1 cellular context compared by ENCODE assay signal in genomic region chr1:38835230-38835827, GRCh38.
TF ChIP-seq lines count a peak whose summit lies in the region.

No MANE protein-coding gene starts in this region.

TF ChIP-seq in K562, 482 proteins besides CTCF, POLR2A, EP300 and RAD21 (continued from another document and continues in another):
- TF ChIP-seq ETV6 (IDR thresholded peaks at IDR 0.05; ENCODE audit: borderline replicate concordance in 1 of 2, low read depth in 2 of 2, low read length in 1 of 2) (no peak), ETV6 (CRISPR knock-in tag; IDR thresholded peaks at IDR 0.05; ENCODE audit: borderline replicate concordance) (no peak), GATAD2A (IDR thresholded peaks at IDR 0.05) (no peak), JUND (IDR thresholded peaks at IDR 0.05; ENCODE audit: borderline replicate concordance, low read depth, low read length) (no peak), JUND (tag; IDR thresholded peaks at IDR 0.05; ENCODE audit: borderline replicate concordance, low read depth, low read length) (no peak), ZNF263 (CRISPR knock-in tag; IDR thresholded peaks at IDR 0.05; ENCODE audit: borderline replicate concordance) (peak; percentile 19; the same call in 1 of the 2 replicates), NFE2L1 (tag; IDR thresholded peaks at IDR 0.05; ENCODE audit: borderline replicate concordance, low read depth) (no peak), FOXA3 (CRISPR knock-in tag; conservative IDR thresholded peaks at IDR 0.05 in 1 of 2, IDR thresholded peaks at IDR 0.05 in 1 of 2) (0 out of 4 replicates have a peak, but pooled peaks of 1 of the 2 experiments have one; percentile 23), ZNF586 (CRISPR knock-in tag; conservative IDR thresholded peaks at IDR 0.05) (no peak), ZNF347 (CRISPR knock-in tag; IDR thresholded peaks at IDR 0.05; ENCODE audit: low read depth) (no peak), RNF2 (IDR thresholded peaks at IDR 0.05) (no peak), CHD7 (IDR thresholded peaks at IDR 0.05; ENCODE audit: low read depth, low read length) (no peak), BRF2 (IDR thresholded peaks at IDR 0.05; ENCODE audit: borderline replicate concordance, insufficient read depth, insufficient read length) (no peak), CGGBP1 (CRISPR knock-in tag; IDR thresholded peaks at IDR 0.05) (no peak), CAMTA2 (CRISPR knock-in tag; conservative IDR thresholded peaks at IDR 0.05) (no peak), ILF3 (IDR thresholded peaks at IDR 0.05; ENCODE audit: borderline replicate concordance) (no peak), U2AF2 (optimal IDR thresholded peaks at IDR 0.05; ENCODE audit: low read depth, low read length) (no peak), MAFK (IDR thresholded peaks at IDR 0.05; ENCODE audit: low read length) (no peak), CBX3 (IDR thresholded peaks at IDR 0.05; ENCODE audit: borderline replicate concordance in 1 of 2, low read length in 2 of 2) (0 out of 3 replicates have a peak, but pooled peaks of 1 of the 2 experiments have one; percentile 15), ZNF318 (IDR thresholded peaks at IDR 0.05; ENCODE audit: borderline replicate concordance in 1 of 2, low read depth in 1 of 2) (no peak), ZNF77 (CRISPR knock-in tag; IDR thresholded peaks at IDR 0.05) (no peak), YY1 (IDR thresholded peaks at IDR 0.05; ENCODE audit: borderline replicate concordance in 1 of 3, control insufficient read depth in 1 of 3, extremely low read depth in 1 of 3, insufficient read depth in 3 of 3, insufficient read length in 1 of 3, insufficient replicate concordance in 2 of 3, low read depth in 1 of 3, low read length in 2 of 3) (no peak), SIX5 (IDR thresholded peaks at IDR 0.05; ENCODE audit: borderline replicate concordance in 1 of 2, insufficient read depth in 1 of 2, low read depth in 1 of 2, low read length in 2 of 2) (no peak), NR1H2 (CRISPR knock-in tag; IDR thresholded peaks at IDR 0.05) (no peak), FOXP1 (CRISPR knock-in tag; IDR thresholded peaks at IDR 0.05) (no peak), BCL6 (CRISPR knock-in tag; IDR thresholded peaks at IDR 0.05) (no peak), GABPB2 (CRISPR knock-in tag; conservative IDR thresholded peaks at IDR 0.05) (no peak), IRF1 (CRISPR knock-in tag; IDR thresholded peaks at IDR 0.05; ENCODE audit: borderline replicate concordance) (no peak), HDAC6 (IDR thresholded peaks at IDR 0.05; ENCODE audit: low read depth, low read length) (no peak), ARID2 (IDR thresholded peaks at IDR 0.05) (peak; percentile 88), PBX2 (CRISPR knock-in tag; IDR thresholded peaks at IDR 0.05; ENCODE audit: low read depth) (no peak), PBX2 (tag; conservative IDR thresholded peaks at IDR 0.05; ENCODE audit: low read depth) (no peak), TBP (optimal IDR thresholded peaks at IDR 0.05; ENCODE audit: low read depth, low read length) (peak; percentile 23), NONO (IDR thresholded peaks at IDR 0.05; ENCODE audit: low read depth in 2 of 2, low read length in 1 of 2) (peak in 1 of 2 experiments; percentile 15; a peak in 1 of 4 replicates)
